In genomic region chr3:53126646-53127045, GRCh38 we compare ENCODE assay signal across 23 cellular contexts. TPM values are rescaled to one million over a fixed set of nuclear protein-coding genes. Genes with fewer than 3 reads are reported as not detected.
"Had no signal": no experiment of that assay in that cellular context is flagged by ENCODE, and none has a peak within 500 bp of the region (broad histone marks: within the 10 kb centered on the region; RNA-seq: fewer than 3 reads in every experiment).

No MANE protein-coding gene starts in this region.

- ATAC-seq: esophagus mucosa; gastrocnemius medialis; heart right ventricle; naive thymus-derived CD4-positive, alpha-beta T cell had no signal

- H3K27ac Mint-ChIP-seq: naive thymus-derived CD4-positive, alpha-beta T cell had no signal

- H3K27me3 Mint-ChIP-seq: naive thymus-derived CD4-positive, alpha-beta T cell had no signal

- DNase-seq: cortex of kidney; dorsolateral prefrontal cortex; effector CD8-positive, alpha-beta T cell; gastrocnemius medialis; heart right ventricle; hypothalamus; kidney glomerular epithelial cell; naive thymus-derived CD4-positive, alpha-beta T cell; nucleus accumbens; ovary; sigmoid colon; stimulated activated CD4-positive, alpha-beta T cell treated with anti-CD3 and anti-CD28 coated beads, Interleukin-2, amount 100 ng/mL, for 24 hours; stimulated activated CD4-positive, alpha-beta T cell treated with anti-CD3 and anti-CD28 coated beads, Interleukin-4, amount 100 ng/mL, for 4 hours; stimulated activated naive CD4-positive, alpha-beta T cell; stomach; substantia nigra; trophoblast cell; uterus had no signal

- H3K27ac ChIP-seq: gastrocnemius medialis, heart right ventricle, ovary, right atrium auricular region, sigmoid colon, skin epidermis, stomach, uterus had no signal

- H3K4me3 ChIP-seq: dorsolateral prefrontal cortex, gastrocnemius medialis, heart right ventricle, ovary, right atrium auricular region, sigmoid colon, skin epidermis, stomach, uterus had no signal

- H3K36me3 ChIP-seq: ovary, uterus had no signal

- FAIRE-seq: islet of Langerhans had no signal

- H3K4me3 Mint-ChIP-seq: naive thymus-derived CD4-positive, alpha-beta T cell had no signal

- H3K9me3 Mint-ChIP-seq: naive thymus-derived CD4-positive, alpha-beta T cell had no signal

- H3K9me3 ChIP-seq: gastrocnemius medialis, heart right ventricle, ovary, right atrium auricular region, sigmoid colon, stomach, uterus had no signal

- H3K27me3 ChIP-seq: dorsolateral prefrontal cortex, gastrocnemius medialis, heart right ventricle, ovary, right atrium auricular region, sigmoid colon, stomach, uterus had no signal

RNA-seq across cellular contexts. Expression of gene PRKCD, which starts 34.4 kb away (rescaled TPM):
- polyA plus RNA-seq: neural cell had no signal
